Comparison of ENCODE assay signal across 8 cellular contexts in genomic region chr10:50739618-50740350, GRCh38. TPM values are rescaled to one million over a fixed set of nuclear protein-coding genes. Genes with fewer than 3 reads are reported as not detected.
DNase-seq lines count a peak whose midpoint lies in the region; ATAC-seq and TF ChIP-seq lines count a peak whose summit lies in the region.

Gene ASAH2B, plus strand, starts transcription at chr10:50739936. Its CDS starts 5,195 bp downstream, at chr10:50745131.

- H3K9me3 Mint-ChIP-seq in activated CD4-positive, alpha-beta memory T cell treated with anti-CD3 and anti-CD28 coated beads for 36 hours = no peaks in the 10 kb centered on the region

- H3K4me1 ChIP-seq in A673 (ENCODE audit: insufficient read depth, low read length, poor library complexity, severe bottlenecking) = peaks cover 4% of the 10 kb centered on the region
- peaks cover 7% of the 10 kb centered on the region for H3K4me1 ChIP-seq in lower lobe of right lung

- H3K36me3 Mint-ChIP-seq in activated CD4-positive, alpha-beta memory T cell treated with anti-CD3 and anti-CD28 coated beads for 36 hours = no peaks in the 10 kb centered on the region

- no peaks in the 10 kb centered on the region for H3K27me3 Mint-ChIP-seq in activated CD4-positive, alpha-beta memory T cell treated with anti-CD3 and anti-CD28 coated beads for 36 hours

- peak; percentile 74 for ATAC-seq in GM18867 (IDR thresholded peaks at IDR 0.05; ENCODE audit: unreplicated experiment)
- peak; percentile 78 for ATAC-seq in HG03066 (IDR thresholded peaks at IDR 0.05; ENCODE audit: low read depth, unreplicated experiment)
- peak; percentile 85 to 91 for ATAC-seq in lower lobe of right lung

- H3K9me3 ChIP-seq in A673 (ENCODE audit: low read depth, low read length, poor library complexity, severe bottlenecking) (no peaks in the 10 kb centered on the region), lower lobe of right lung (no peaks in the 10 kb centered on the region)

- H3K36me3 ChIP-seq in A673 (ENCODE audit: insufficient read depth, low read length, poor library complexity, severe bottlenecking) (no peaks in the 10 kb centered on the region), lower lobe of right lung (no peaks in the 10 kb centered on the region)

- H3K27ac ChIP-seq in A673 (ENCODE audit: low read depth, low read length, poor library complexity, severe bottlenecking) (peak within 1 kb of the TSS; percentile 89), lower lobe of right lung (peak within 1 kb of the TSS; percentile 81)

- no peaks in the 10 kb centered on the region for H3K27me3 ChIP-seq in A673 (replicated peaks; ENCODE audit: insufficient read depth, low read depth, low read length, poor library complexity)
- H3K27me3 ChIP-seq in lower lobe of right lung (ENCODE audit: low read depth) = no peaks in the 10 kb centered on the region

- peak within 1 kb of the TSS; percentile 62 for H3K27ac Mint-ChIP-seq in activated CD4-positive, alpha-beta memory T cell treated with anti-CD3 and anti-CD28 coated beads for 36 hours

- H3K4me3 ChIP-seq in A673 (ENCODE audit: low read depth, low read length, poor library complexity, severe bottlenecking) = peak within 1 kb of the TSS; percentile 89
- peak within 1 kb of the TSS; percentile 75 for H3K4me3 ChIP-seq in lower lobe of right lung

- peak; percentile 94 for DNase-seq in A673 (ENCODE audit: low spot score)
- DNase-seq in NCI-H446 treated with DMSO at 0.1 percent for 48 hours (lab: John Stamatoyannopoulos, UW) = peak; percentile 50
- DNase-seq in activated CD4-positive, alpha-beta memory T cell treated with anti-CD3 and anti-CD28 coated beads for 36 hours = peak; percentile 86
- DNase-seq in ecto neural progenitor cell (ENCODE audit: low spot score) = peak; percentile 88
- peak; percentile 84 for DNase-seq in lower lobe of right lung
- peak; percentile 64 to 73 for DNase-seq in stimulated activated CD4-positive, alpha-beta T cell treated with anti-CD3 and anti-CD28 coated beads, Interleukin-4, amount 100 ng/mL, for 4 hours

- TF ChIP-seq CTCF in A673 (conservative IDR thresholded peaks at IDR 0.05; ENCODE audit: low read depth, low read length) (no peak), lower lobe of right lung (IDR thresholded peaks at IDR 0.05) (no peak)

- H3K4me3 Mint-ChIP-seq in activated CD4-positive, alpha-beta memory T cell treated with anti-CD3 and anti-CD28 coated beads for 36 hours = peak within 1 kb of the TSS; percentile 81

- intact Hi-C loops in A673 (cut with micrococcal nuclease; ENCODE audit: unreplicated experiment) (no loop called here), lower lobe of right lung (cut with DNase I) (no loop called here)
- intact Hi-C loops in activated CD4-positive, alpha-beta memory T cell treated with anti-CD3 and anti-CD28 coated beads for 36 hours (cut with micrococcal nuclease) = no loop called here

- POLR2A ChIA-PET in A673 (lab: Charles Lee; ENCODE audit: low non-redundant PET) = no interaction called here
- POLR2A ChIA-PET in activated CD4-positive, alpha-beta memory T cell treated with anti-CD3 and anti-CD28 coated beads for 36 hours (lab: Charles Lee) = interaction anchor here (1.3 kb wide), 1 partner anchor 343 kb away, joined by 4 read pairs; no protein-coding TSS in a partner anchor

- H3K4me1 Mint-ChIP-seq in activated CD4-positive, alpha-beta memory T cell treated with anti-CD3 and anti-CD28 coated beads for 36 hours (ENCODE audit: low read depth) = peaks cover 14% of the 10 kb centered on the region

- TSS peak; percentile 69 for BruUV-seq in A673 (replicated peaks; lab: Mats Ljungman, UMichigan)

- CTCF ChIA-PET in A673 (lab: Charles Lee) = no interaction called here
- CTCF ChIA-PET in activated CD4-positive, alpha-beta memory T cell treated with anti-CD3 and anti-CD28 coated beads for 36 hours (lab: Charles Lee) = interaction anchor here (1.1 kb wide), 1 partner anchor 116 kb away, joined by 3 read pairs; the partner anchor contains the start of gene SGMS1

RNA-seq across cellular contexts. Expression of gene ASAH2B, which starts in this region (rescaled TPM):
- total RNA-seq in A673 (2021) (5.3 and 6.8 TPM in 2 replicates), lower lobe of right lung (4.5 TPM)
- 1 to 10 TPM; 3.1 to 3.5 TPM for total RNA-seq in activated CD4-positive, alpha-beta memory T cell treated with anti-CD3 and anti-CD28 coated beads for 36 hours

Comparison
In these comparisons a context has a peak if more than half of its experiments do, and no peak if none do; other contexts are left out.
1. Peak in every context shown above with its lines: DNase-seq, ATAC-seq, H3K4me3 ChIP-seq and H3K27ac ChIP-seq.